8 cellular contexts compared by ENCODE assay signal in the genomic region with DNA sequence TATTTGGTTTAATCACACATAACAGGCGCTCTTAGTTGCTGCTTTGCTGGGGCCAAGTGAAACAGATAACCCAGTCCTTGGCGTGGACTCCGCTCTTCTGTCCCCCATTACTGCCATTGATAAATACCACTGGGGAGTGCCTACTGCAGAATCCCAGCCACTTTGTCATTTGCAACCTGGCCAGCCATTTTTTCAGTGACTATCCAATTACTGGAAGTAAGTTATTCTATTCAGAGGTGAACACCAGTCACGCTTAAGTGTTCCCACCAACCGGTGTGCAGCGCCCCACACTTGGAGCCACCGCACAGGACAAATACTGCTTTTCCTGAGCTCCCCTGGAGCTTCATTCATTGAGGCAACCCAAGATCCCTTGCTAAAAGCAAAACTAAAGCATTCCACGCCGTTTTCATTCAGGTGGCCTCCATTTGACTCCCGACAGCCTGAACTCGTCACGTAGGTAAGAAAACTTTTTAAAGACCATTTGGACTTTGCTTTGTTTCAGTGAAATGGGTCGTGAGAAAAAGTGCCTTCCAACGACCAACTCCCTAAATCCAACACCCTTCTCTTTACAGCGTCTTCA. TPM values are rescaled to one million over a fixed set of nuclear protein-coding genes. Genes with fewer than 3 reads are reported as not detected.
A peak's percentile ranks its signal among the peaks of the same experiment; 100 is the strongest.
DNase-seq lines count a peak whose midpoint lies in the region; ATAC-seq and TF ChIP-seq lines count a peak whose summit lies in the region.

No MANE protein-coding gene starts in this region.

- POLR2A ChIA-PET in IMR-90 (lab: Charles Lee; ENCODE audit: unreplicated experiment): no interaction called here

- H3K18ac ChIP-seq in IMR-90 (ENCODE audit: low read depth, low read length): no peak overlapping the region

- peaks cover 45% of the 10 kb centered on the region for H3K4me1 ChIP-seq in ACC112 (ENCODE audit: control insufficient read depth, insufficient read depth, low read length, unreplicated experiment)
- peaks cover 29% of the 10 kb centered on the region for H3K4me1 ChIP-seq in IMR-90 (ENCODE audit: control insufficient read depth, insufficient read depth, low read length)

- no peak overlapping the region for H2BK120ac ChIP-seq in IMR-90 (ENCODE audit: low read depth, low read length)

- no peak overlapping the region for H2BK15ac ChIP-seq in IMR-90 (ENCODE audit: low read depth, low read length)

- no peak for ATAC-seq in IMR-90 (ENCODE audit: low read depth)
- ATAC-seq in HG03565 (IDR thresholded peaks at IDR 0.05; ENCODE audit: unreplicated experiment): no peak
- no peak for ATAC-seq in HG02970 (IDR thresholded peaks at IDR 0.05; ENCODE audit: low FRiP score, unreplicated experiment)
- ATAC-seq in HG02610 (IDR thresholded peaks at IDR 0.05; ENCODE audit: unreplicated experiment): no peak

- H3K4ac ChIP-seq in IMR-90 (ENCODE audit: low read depth, low read length): no peak overlapping the region

- WGBS in IMR-90 (ENCODE audit: extremely low coverage in 2 of 2, insufficient read length in 1 of 2), 2 experiments: 50% methylated on average over 5 of the region's 15 CpGs; no CpG with 5 or more reads in 1 of the 2 experiments

- dilution Hi-C loops in IMR-90 (cut with HindIII; ENCODE audit: low sequenced_read_pairs, unreplicated experiment): no loop called here

- no peak overlapping the region for H2BK20ac ChIP-seq in IMR-90 (ENCODE audit: low read depth, low read length)

- H2AK9ac ChIP-seq in IMR-90 (replicated peaks; ENCODE audit: low read depth, low read length, poor library complexity): peak overlapping the region; percentile 4

- H3K36me3 Mint-ChIP-seq in brain (no peaks in the 10 kb centered on the region), mesothelial cell of epicardium (no peaks in the 10 kb centered on the region)

- H3K9me3 Mint-ChIP-seq in brain: no peaks in the 10 kb centered on the region
- H3K9me3 Mint-ChIP-seq in mesothelial cell of epicardium: no peaks in the 10 kb centered on the region

- BruUV-seq in IMR-90 (replicated peaks; lab: Mats Ljungman, UMichigan): no TSS peak

- H3K27ac ChIP-seq in ACC112 (ENCODE audit: low read depth, low read length) (no peak overlapping the region), IMR-90 (ENCODE audit: insufficient read depth, low read length) (no peak overlapping the region)

- CTCF ChIA-PET in IMR-90 (lab: Yijun Ruan, JAX): no interaction called here

- no peak overlapping the region for H4K8ac ChIP-seq in IMR-90 (ENCODE audit: low read depth in 2 of 2, low read length in 2 of 2)

- peak overlapping the region; percentile 76 for H3K9ac ChIP-seq in IMR-90 (ENCODE audit: low read depth, low read length)

- H3K27me3 ChIP-seq in ACC112 (ENCODE audit: insufficient read depth, low read length): no peaks in the 10 kb centered on the region
- no peaks in the 10 kb centered on the region for H3K27me3 ChIP-seq in IMR-90 (ENCODE audit: control insufficient read depth, insufficient read depth, low read length)

- peaks cover 0 to 52% of the 10 kb centered on the region in 2 experiments; a peak in 2 of 4 replicates for H3K79me1 ChIP-seq in IMR-90 (ENCODE audit: low read depth in 1 of 2, low read length in 2 of 2)

- no peak overlapping the region for H4K5ac ChIP-seq in IMR-90 (ENCODE audit: low read depth, low read length)

- peaks cover 59% of the 10 kb centered on the region for H4K20me1 ChIP-seq in IMR-90 (ENCODE audit: insufficient read depth, low read length)

- no peak overlapping the region for H2BK5ac ChIP-seq in IMR-90 (ENCODE audit: low read depth, low read length, poor library complexity, severe bottlenecking)

- TF ChIP-seq POLR2A in IMR-90 (IDR thresholded peaks at IDR 0.05; ENCODE audit: low read depth, low read length): no peak

- H3K56ac ChIP-seq in IMR-90 (ENCODE audit: extremely low read depth, insufficient read depth, low read length): peak overlapping the region; percentile 8; the same call in 1 of the 2 replicates

- H2AFZ ChIP-seq in ACC112 (ENCODE audit: low read length, unreplicated experiment): no peak overlapping the region
- no peak overlapping the region for H2AFZ ChIP-seq in IMR-90 (replicated peaks; ENCODE audit: low read length, poor library complexity)

- in situ Hi-C loops in IMR-90 (cut with MboI; ENCODE audit: low sequenced_read_pairs): loop anchor here (10.0 kb wide), 1 partner anchor 133 kb away; the partner anchor contains the start of gene HAPSTR1

- H3K36me3 ChIP-seq in ACC112 (ENCODE audit: insufficient read depth, low read length) (no peaks in the 10 kb centered on the region), IMR-90 (ENCODE audit: control insufficient read depth, insufficient read depth, low read length) (no peaks in the 10 kb centered on the region)

- peak overlapping the region; percentile 99 for H3K4me2 ChIP-seq in IMR-90 (ENCODE audit: low read depth, low read length)

- no peak overlapping the region for H4K91ac ChIP-seq in IMR-90 (ENCODE audit: insufficient read depth, low read depth, low read length)

- H3K4me3 ChIP-seq in ACC112 (ENCODE audit: low read depth, low read length) (peak overlapping the region; percentile 93), IMR-90 (ENCODE audit: insufficient read depth, low read depth, low read length) (peak overlapping the region; percentile 72)

- TF ChIP-seq RAD21 in IMR-90 (IDR thresholded peaks at IDR 0.05; ENCODE audit: low read length): no peak

- peak overlapping the region; percentile 74 for H3K23ac ChIP-seq in IMR-90 (ENCODE audit: low read depth, low read length)

- peaks cover 28% of the 10 kb centered on the region for H3K9me1 ChIP-seq in IMR-90 (ENCODE audit: insufficient read depth, low read length)

- H3K4me3 Mint-ChIP-seq in brain: peak overlapping the region; percentile 92 to 98 (median 94)
- H3K4me3 Mint-ChIP-seq in mesothelial cell of epicardium: peak overlapping the region; percentile 84

- 0 out of 2 replicates have a peak overlapping the region, but pooled peaks have one; percentile 1 for H3K14ac ChIP-seq in IMR-90 (replicated peaks; ENCODE audit: low read depth, low read length)

- H3K27me3 Mint-ChIP-seq in brain (peaks cover 8% of the 10 kb centered on the region), mesothelial cell of epicardium (ENCODE audit: low read depth) (no peaks in the 10 kb centered on the region)

- TF ChIP-seq CTCF in IMR-90 (conservative IDR thresholded peaks at IDR 0.05; ENCODE audit: low read depth, low read length) (no peak), brain (conservative IDR thresholded peaks at IDR 0.05) (no peak), mesothelial cell of epicardium (IDR thresholded peaks at IDR 0.05; ENCODE audit: unreplicated experiment) (no peak)

- H3K9me3 ChIP-seq in IMR-90 (ENCODE audit: control insufficient read depth, insufficient read depth, low read length): no peaks in the 10 kb centered on the region

- H3K27ac Mint-ChIP-seq in brain (peak overlapping the region; percentile 82 to 95 (median 87)), mesothelial cell of epicardium (peak overlapping the region; percentile 87)

- H3K79me2 ChIP-seq in ACC112 (ENCODE audit: control insufficient read depth, insufficient read depth, low read length, unreplicated experiment): peaks cover 63% of the 10 kb centered on the region

- intact Hi-C loops in IMR-90 (cut with micrococcal nuclease): loop anchor here (1.0 to 5.0 kb wide), 5 partner anchors 12 to 145 kb away; partner anchors contain the start of gene HAPSTR1

- no peak overlapping the region for H2AK5ac ChIP-seq in IMR-90 (ENCODE audit: low read depth, low read length)

- H3K4me1 Mint-ChIP-seq in brain: peaks cover 66% of the 10 kb centered on the region
- peaks cover 53% of the 10 kb centered on the region for H3K4me1 Mint-ChIP-seq in mesothelial cell of epicardium

- no peak for DNase-seq in IMR-90
- no peak for DNase-seq in mesothelial cell of epicardium (ENCODE audit: low spot score in 2 of 2, unreplicated experiment in 2 of 2)
- no peak for DNase-seq in NCI-H2227 treated with DMSO at 0.1 percent for 48 hours (lab: John Stamatoyannopoulos, UW)

TF ChIP-seq in IMR-90, 13 proteins besides CTCF, POLR2A, EP300 and RAD21:
- TF ChIP-seq RCOR1 (IDR thresholded peaks at IDR 0.05; ENCODE audit: insufficient replicate concordance, low read length) (no peak), BHLHE40 (IDR thresholded peaks at IDR 0.05; ENCODE audit: low read depth, low read length) (no peak), FOS (IDR thresholded peaks at IDR 0.05; ENCODE audit: low read depth, low read length) (no peak), RFX5 (IDR thresholded peaks at IDR 0.05; ENCODE audit: low read depth, low read length) (no peak), CEBPB (IDR thresholded peaks at IDR 0.05; ENCODE audit: low read depth, low read length) (no peak), MXI1 (IDR thresholded peaks at IDR 0.05; ENCODE audit: borderline replicate concordance, low read depth, low read length) (no peak), MAFK (IDR thresholded peaks at IDR 0.05; ENCODE audit: low read depth, low read length) (no peak), CHD1 (IDR thresholded peaks at IDR 0.05; ENCODE audit: low read depth, low read length) (no peak)
- TF ChIP-seq, protein P1, sequence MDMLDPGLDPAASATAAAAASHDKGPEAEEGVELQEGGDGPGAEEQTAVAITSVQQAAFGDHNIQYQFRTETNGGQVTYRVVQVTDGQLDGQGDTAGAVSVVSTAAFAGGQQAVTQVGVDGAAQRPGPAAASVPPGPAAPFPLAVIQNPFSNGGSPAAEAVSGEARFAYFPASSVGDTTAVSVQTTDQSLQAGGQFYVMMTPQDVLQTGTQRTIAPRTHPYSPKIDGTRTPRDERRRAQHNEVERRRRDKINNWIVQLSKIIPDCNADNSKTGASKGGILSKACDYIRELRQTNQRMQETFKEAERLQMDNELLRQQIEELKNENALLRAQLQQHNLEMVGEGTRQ (IDR thresholded peaks at IDR 0.05; ENCODE audit: low read depth, low read length): no peak

RNA-seq across cellular contexts. Expression of gene USP7, which starts 1.8 kb away (rescaled TPM):
- total RNA-seq in IMR-90 (2012; rRNA removed) (28.3 and 45.8 TPM in 2 replicates), mesothelial cell of epicardium (135 to 139 TPM (median 136 TPM) in 3 replicates)
- polyA plus RNA-seq in IMR-90 (2012; rRNA removed) (13.9 and 17.8 TPM in 2 replicates), brain (ENCODE audit: insufficient read depth, low read depth, low replicate concordance) (63.5 TPM)
- 3.1 and 3.8 TPM in 2 replicates for polyA plus RNA-seq in IMR-90 (2012; cell fraction: cytosol; rRNA removed)
- 10.5 and 40.9 TPM in 2 replicates for polyA plus RNA-seq in IMR-90 (2012; cell fraction: nucleus; rRNA removed; ENCODE audit: low replicate concordance)
